In the genomic region with DNA sequence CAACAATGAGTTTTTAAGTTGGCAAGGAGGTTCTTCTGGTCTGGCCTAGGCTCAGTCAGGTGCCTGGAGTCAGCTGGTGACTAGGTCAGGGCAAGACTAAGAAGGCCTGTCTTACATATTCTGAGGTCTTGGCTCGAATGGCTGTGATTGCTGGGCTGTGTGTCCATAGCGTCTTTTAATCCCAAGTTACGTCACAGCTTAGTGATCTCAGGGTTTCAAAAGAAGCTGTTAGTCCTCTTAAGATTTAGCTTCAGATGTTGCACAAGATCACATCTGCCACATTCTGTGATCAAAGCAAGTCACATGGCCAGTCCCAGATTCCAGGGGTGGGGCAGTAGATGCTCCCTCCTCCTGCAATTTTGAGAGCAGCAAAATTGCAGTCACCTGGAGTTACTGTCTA, we compare ENCODE assay signal across 15 cellular contexts.
DNase-seq lines count a peak whose midpoint lies in the region; ATAC-seq, FAIRE-seq and TF ChIP-seq lines count a peak whose summit lies in the region.
"Had no signal": no experiment of that assay in that cellular context is flagged by ENCODE, and none has a peak within 500 bp of the region (broad histone marks: within the 10 kb centered on the region; RNA-seq: fewer than 3 reads in every experiment).

No MANE protein-coding gene starts in this region.

- BruUV-seq in K562 (replicated peaks; lab: Mats Ljungman, UMichigan) = no TSS peak

- H4K20me1 ChIP-seq in K562 (replicated peaks; ENCODE audit: control insufficient read depth, insufficient read depth, low read length) = no peaks in the 10 kb centered on the region

- TF ChIP-seq CTCF in K562 (IDR thresholded peaks at IDR 0.05 in 2 of 3, conservative IDR thresholded peaks at IDR 0.05 in 1 of 3; ENCODE audit: insufficient read depth in 2 of 3, low read depth in 1 of 3, low read length in 3 of 3) (no peak), lower lobe of right lung (IDR thresholded peaks at IDR 0.05) (no peak)

- CTCF ChIA-PET in K562 (lab: Yijun Ruan, JAX; ENCODE audit: low intra/inter-chr PET ratio) = no interaction called here

- no peaks in the 10 kb centered on the region for H3K9me1 ChIP-seq in K562 (ENCODE audit: control insufficient read depth, insufficient read depth, low read length)

- H3K36me3 ChIP-seq in K562 (ENCODE audit: control insufficient read depth, insufficient read depth, low read length) (peaks cover 21% of the 10 kb centered on the region), lower lobe of right lung (no peaks in the 10 kb centered on the region)

- ATAC-seq in K562 (peak; percentile 22; the same call in 1 of the 3 replicates), lower lobe of right lung (peak; percentile 24 to 42), GM18861 (IDR thresholded peaks at IDR 0.05; ENCODE audit: unreplicated experiment) (no peak)
- ATAC-seq: stimulated activated effector memory CD8-positive, alpha-beta T cell treated with anti-CD3 and anti-CD28 coated beads, Interleukin-12 subunit alpha, Interleukin-12 subunit beta, amount 100 ng/mL, for 72 hours had no signal

- intact Hi-C loops in K562 (cut with micrococcal nuclease) = no loop called here
- intact Hi-C loops in lower lobe of right lung (cut with DNase I) = no loop called here

- POLR2A ChIA-PET in K562 (lab: Yijun Ruan, JAX) = interaction anchor here (0.9 to 2.3 kb wide), 2 partner anchors 12 to 13 kb away, joined by 5 to 8 read pairs; no protein-coding TSS in a partner anchor

- H3K4me3 ChIP-seq in K562 = no peak overlapping the region
- H3K4me3 ChIP-seq in lower lobe of right lung = no peak overlapping the region
- H3K4me3 ChIP-seq: HAP-1, SJSA1 had no signal

- H3K27me3 ChIP-seq in K562 (ENCODE audit: control insufficient read depth in 2 of 2, insufficient read depth in 2 of 2, low read length in 2 of 2) (no peaks in the 10 kb centered on the region), lower lobe of right lung (ENCODE audit: low read depth) (no peaks in the 10 kb centered on the region)
- H3K27me3 ChIP-seq: SJSA1 had no signal

- H3K4me1 ChIP-seq in K562 (replicated peaks in 1 of 2; ENCODE audit: control insufficient read depth in 2 of 2, insufficient read depth in 2 of 2, low read length in 2 of 2) (no peaks in the 10 kb centered on the region; a peak in 1 of 5 replicates), lower lobe of right lung (no peaks in the 10 kb centered on the region)
- H3K4me1 ChIP-seq: HAP-1 had no signal

- no peak for TF ChIP-seq POLR2A in K562 (conservative IDR thresholded peaks at IDR 0.05)

- no peak for TF ChIP-seq EP300 in K562 (IDR thresholded peaks at IDR 0.05; ENCODE audit: low read length)

- no peak for FAIRE-seq in K562 (lab: Jason Lieb, UNC)

- DNase-seq in AG08395 (ENCODE audit: low spot score) = peak; percentile 35
- peak; percentile 68 for DNase-seq in HCEC 1CT
- DNase-seq in K562 (ENCODE audit: extremely low read depth in 1 of 4, low spot score in 3 of 4) = no peak
- DNase-seq in lower lobe of right lung = no peak
- DNase-seq in NCI-H526 treated with DMSO at 0.1 percent for 48 hours (lab: John Stamatoyannopoulos, UW) = no peak
- DNase-seq in NCI-H1930 (lab: John Stamatoyannopoulos, UW) = no peak
- DNase-seq in effector CD8-positive, alpha-beta T cell (lab: John Stamatoyannopoulos, UW) = no peak
- DNase-seq: activated naive CD4-positive, alpha-beta T cell treated with anti-CD3 and anti-CD28 coated beads, Interleukin-2, amount 50 U/mL, for 16 hours; NCI-H1092 treated with DMSO at 0.1 percent for 48 hours; NCI-H510A treated with DMSO at 0.1 percent for 48 hours had no signal

- H3K9me3 ChIP-seq in K562 (replicated peaks; ENCODE audit: control insufficient read depth, insufficient read depth, low read depth, low read length) = peaks cover 10% of the 10 kb centered on the region
- H3K9me3 ChIP-seq in lower lobe of right lung = no peaks in the 10 kb centered on the region
- H3K9me3 ChIP-seq: HAP-1, SJSA1 had no signal

- peaks cover 50% of the 10 kb centered on the region for H3K79me2 ChIP-seq in K562 (ENCODE audit: control insufficient read depth, insufficient read depth, low read length)

- no peak for TF ChIP-seq RAD21 in K562 (CRISPR knock-in tag; conservative IDR thresholded peaks at IDR 0.05 in 1 of 2, IDR thresholded peaks at IDR 0.05 in 1 of 2)

- H2AFZ ChIP-seq in K562 (ENCODE audit: low read depth, low read length) = no peak overlapping the region

- 76% methylated on average over 3 of the region's 3 CpGs for WGBS in K562 (ENCODE audit: insufficient coverage, low coverage, missing lambda C conversion rate)

- no peak overlapping the region for H3K4me2 ChIP-seq in K562 (ENCODE audit: insufficient read depth, low read length)

- H3K27ac ChIP-seq in K562 (ENCODE audit: extremely low read depth, low read depth, low read length) (no peak overlapping the region), lower lobe of right lung (no peak overlapping the region)
- H3K27ac ChIP-seq: C4-2B, SJSA1 had no signal

- in situ Hi-C loops in K562 (cut with MboI) = no loop called here

- H3K9ac ChIP-seq in K562 (ENCODE audit: insufficient read depth in 1 of 2, low read depth in 2 of 2, low read length in 2 of 2) = no peak overlapping the region

TF ChIP-seq in K562, 482 proteins besides CTCF, POLR2A, EP300 and RAD21:
- TF ChIP-seq YY1 (IDR thresholded peaks at IDR 0.05; ENCODE audit: borderline replicate concordance in 1 of 3, control insufficient read depth in 1 of 3, extremely low read depth in 1 of 3, insufficient read depth in 3 of 3, insufficient read length in 1 of 3, insufficient replicate concordance in 2 of 3, low read depth in 1 of 3, low read length in 2 of 3) (no peak), CEBPB (tag; IDR thresholded peaks at IDR 0.05) (peak; percentile 56; the same call in 1 of the 2 replicates)
TF ChIP-seq in K562: peak in this region for 1.

Comparison
In these comparisons a context has a peak if more than half of its experiments do, and no peak if none do; other contexts are left out.
1. DNase-seq: peak in AG08395 (single experiment) and HCEC 1CT (single experiment); none in K562 (0 of 4), lower lobe of right lung (single experiment), NCI-H526 treated with DMSO at 0.1 percent for 48 hours (single experiment), NCI-H1930 (0 of 2) and effector CD8-positive, alpha-beta T cell (single experiment).